In the genomic region with DNA sequence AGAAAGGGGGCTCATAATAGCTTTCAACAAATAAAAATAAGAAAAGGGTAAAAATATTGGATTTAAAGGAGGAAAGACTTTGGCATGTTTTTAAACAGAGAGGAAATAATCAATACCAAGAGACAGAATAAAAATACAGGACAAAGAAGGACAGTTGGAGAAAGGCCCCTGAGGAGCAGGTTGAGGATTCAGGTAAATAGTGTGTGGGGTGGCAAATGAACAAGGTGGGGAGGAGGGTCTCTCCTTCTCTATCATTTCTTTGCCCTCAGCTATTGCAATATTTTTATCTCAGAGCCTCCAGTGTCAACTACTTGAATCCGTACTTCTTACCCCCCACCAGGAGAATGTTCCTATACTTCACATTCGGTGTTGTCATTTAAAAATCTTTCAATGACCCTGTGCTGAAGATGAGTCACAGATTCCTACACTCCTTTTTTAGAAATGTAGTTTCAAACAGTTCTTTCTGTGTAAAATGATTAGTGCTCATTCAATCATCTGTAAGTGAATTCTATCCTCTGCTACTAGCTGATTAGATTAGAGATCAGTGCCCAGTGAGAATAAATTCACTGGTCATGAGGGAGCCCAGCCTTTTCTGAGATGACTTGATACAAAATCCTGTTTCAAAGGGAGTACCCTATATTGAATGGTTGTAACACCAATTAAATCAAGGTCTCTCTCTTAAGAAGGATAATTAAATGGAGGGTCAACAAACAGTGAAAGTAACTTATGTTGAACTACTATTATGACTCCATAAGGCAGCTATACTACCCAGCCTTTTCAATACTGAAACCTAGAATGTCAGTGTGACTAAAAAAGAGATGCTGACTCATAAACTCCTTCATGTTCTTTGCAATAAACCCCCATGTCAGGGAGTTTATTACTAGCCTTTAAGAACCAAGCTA, we compare ENCODE assay signal across 1 cellular context.
A peak's percentile ranks its signal among the peaks of the same experiment; 100 is the strongest.
TF ChIP-seq lines count a peak whose summit lies in the region.

No MANE protein-coding gene starts in this region.

TF ChIP-seq in HEK293, 187 proteins besides CTCF, POLR2A, EP300 and RAD21 (continued from another document):
- TF ChIP-seq ZNF692 (tag by site-specific recombination; IDR thresholded peaks at IDR 0.05) (no peak), ZNF114 (tag by site-specific recombination; IDR thresholded peaks at IDR 0.05) (no peak), ZSCAN30 (tag by site-specific recombination; IDR thresholded peaks at IDR 0.05) (no peak), ZBTB44 (tag by site-specific recombination; IDR thresholded peaks at IDR 0.05) (no peak), ZNF76 (tag by site-specific recombination; IDR thresholded peaks at IDR 0.05; ENCODE audit: borderline replicate concordance, low read depth) (no peak), ZNF558 (tag by site-specific recombination; IDR thresholded peaks at IDR 0.05) (no peak), SP7 (tag by site-specific recombination; IDR thresholded peaks at IDR 0.05) (peak; percentile 34; the same call in 1 of the 2 replicates), BCL11A (tag by site-specific recombination; IDR thresholded peaks at IDR 0.05; ENCODE audit: low read depth) (no peak), WT1 (tag by site-specific recombination; IDR thresholded peaks at IDR 0.05) (peak; percentile 86), ZNF776 (tag by site-specific recombination; IDR thresholded peaks at IDR 0.05; ENCODE audit: borderline replicate concordance) (no peak), MZF1 (tag by site-specific recombination; IDR thresholded peaks at IDR 0.05; ENCODE audit: borderline replicate concordance) (no peak), ZNF133 (tag by site-specific recombination; IDR thresholded peaks at IDR 0.05) (no peak), ZFP3 (tag by site-specific recombination; IDR thresholded peaks at IDR 0.05; ENCODE audit: low read depth) (no peak), KLF9 (tag by site-specific recombination; IDR thresholded peaks at IDR 0.05; ENCODE audit: low read depth) (no peak), ZNF768 (tag by site-specific recombination; IDR thresholded peaks at IDR 0.05) (no peak), PRDM2 (tag by site-specific recombination; IDR thresholded peaks at IDR 0.05; ENCODE audit: borderline replicate concordance) (no peak), GLIS2 (tag by site-specific recombination; IDR thresholded peaks at IDR 0.05) (no peak), ZNF274 (IDR thresholded peaks at IDR 0.05; ENCODE audit: low read length) (no peak), ZNF274 (tag by site-specific recombination; IDR thresholded peaks at IDR 0.05; ENCODE audit: borderline replicate concordance) (no peak), ZNF560 (tag by site-specific recombination; IDR thresholded peaks at IDR 0.05; ENCODE audit: borderline replicate concordance) (no peak), ZNF626 (tag by site-specific recombination; IDR thresholded peaks at IDR 0.05) (no peak), ZNF610 (tag by site-specific recombination; IDR thresholded peaks at IDR 0.05; ENCODE audit: borderline replicate concordance) (no peak), GLIS1 (tag by site-specific recombination; IDR thresholded peaks at IDR 0.05) (peak; percentile 83), FEZF1 (tag by site-specific recombination; IDR thresholded peaks at IDR 0.05) (no peak)
- TF ChIP-seq, protein P1, sequence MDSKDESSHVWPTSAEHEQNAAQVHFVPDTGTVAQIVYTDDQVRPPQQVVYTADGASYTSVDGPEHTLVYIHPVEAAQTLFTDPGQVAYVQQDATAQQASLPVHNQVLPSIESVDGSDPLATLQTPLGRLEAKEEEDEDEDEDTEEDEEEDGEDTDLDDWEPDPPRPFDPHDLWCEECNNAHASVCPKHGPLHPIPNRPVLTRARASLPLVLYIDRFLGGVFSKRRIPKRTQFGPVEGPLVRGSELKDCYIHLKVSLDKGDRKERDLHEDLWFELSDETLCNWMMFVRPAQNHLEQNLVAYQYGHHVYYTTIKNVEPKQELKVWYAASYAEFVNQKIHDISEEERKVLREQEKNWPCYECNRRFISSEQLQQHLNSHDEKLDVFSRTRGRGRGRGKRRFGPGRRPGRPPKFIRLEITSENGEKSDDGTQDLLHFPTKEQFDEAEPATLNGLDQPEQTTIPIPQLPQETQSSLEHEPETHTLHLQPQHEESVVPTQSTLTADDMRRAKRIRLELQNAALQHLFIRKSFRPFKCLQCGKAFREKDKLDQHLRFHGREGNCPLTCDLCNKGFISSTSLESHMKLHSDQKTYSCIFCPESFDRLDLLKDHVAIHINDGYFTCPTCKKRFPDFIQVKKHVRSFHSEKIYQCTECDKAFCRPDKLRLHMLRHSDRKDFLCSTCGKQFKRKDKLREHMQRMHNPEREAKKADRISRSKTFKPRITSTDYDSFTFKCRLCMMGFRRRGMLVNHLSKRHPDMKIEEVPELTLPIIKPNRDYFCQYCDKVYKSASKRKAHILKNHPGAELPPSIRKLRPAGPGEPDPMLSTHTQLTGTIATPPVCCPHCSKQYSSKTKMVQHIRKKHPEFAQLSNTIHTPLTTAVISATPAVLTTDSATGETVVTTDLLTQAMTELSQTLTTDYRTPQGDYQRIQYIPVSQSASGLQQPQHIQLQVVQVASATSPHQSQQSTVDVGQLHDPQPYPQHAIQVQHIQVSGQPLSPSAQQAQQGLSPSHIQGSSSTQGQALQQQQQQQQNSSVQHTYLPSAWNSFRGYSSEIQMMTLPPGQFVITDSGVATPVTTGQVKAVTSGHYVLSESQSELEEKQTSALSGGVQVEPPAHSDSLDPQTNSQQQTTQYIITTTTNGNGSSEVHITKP (tag by site-specific recombination; IDR thresholded peaks at IDR 0.05) = no peak
- TF ChIP-seq, protein P2, sequence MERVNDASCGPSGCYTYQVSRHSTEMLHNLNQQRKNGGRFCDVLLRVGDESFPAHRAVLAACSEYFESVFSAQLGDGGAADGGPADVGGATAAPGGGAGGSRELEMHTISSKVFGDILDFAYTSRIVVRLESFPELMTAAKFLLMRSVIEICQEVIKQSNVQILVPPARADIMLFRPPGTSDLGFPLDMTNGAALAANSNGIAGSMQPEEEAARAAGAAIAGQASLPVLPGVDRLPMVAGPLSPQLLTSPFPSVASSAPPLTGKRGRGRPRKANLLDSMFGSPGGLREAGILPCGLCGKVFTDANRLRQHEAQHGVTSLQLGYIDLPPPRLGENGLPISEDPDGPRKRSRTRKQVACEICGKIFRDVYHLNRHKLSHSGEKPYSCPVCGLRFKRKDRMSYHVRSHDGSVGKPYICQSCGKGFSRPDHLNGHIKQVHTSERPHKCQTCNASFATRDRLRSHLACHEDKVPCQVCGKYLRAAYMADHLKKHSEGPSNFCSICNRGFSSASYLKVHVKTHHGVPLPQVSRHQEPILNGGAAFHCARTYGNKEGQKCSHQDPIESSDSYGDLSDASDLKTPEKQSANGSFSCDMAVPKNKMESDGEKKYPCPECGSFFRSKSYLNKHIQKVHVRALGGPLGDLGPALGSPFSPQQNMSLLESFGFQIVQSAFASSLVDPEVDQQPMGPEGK (tag by site-specific recombination; IDR thresholded peaks at IDR 0.05) = no peak
- TF ChIP-seq, protein P3, sequence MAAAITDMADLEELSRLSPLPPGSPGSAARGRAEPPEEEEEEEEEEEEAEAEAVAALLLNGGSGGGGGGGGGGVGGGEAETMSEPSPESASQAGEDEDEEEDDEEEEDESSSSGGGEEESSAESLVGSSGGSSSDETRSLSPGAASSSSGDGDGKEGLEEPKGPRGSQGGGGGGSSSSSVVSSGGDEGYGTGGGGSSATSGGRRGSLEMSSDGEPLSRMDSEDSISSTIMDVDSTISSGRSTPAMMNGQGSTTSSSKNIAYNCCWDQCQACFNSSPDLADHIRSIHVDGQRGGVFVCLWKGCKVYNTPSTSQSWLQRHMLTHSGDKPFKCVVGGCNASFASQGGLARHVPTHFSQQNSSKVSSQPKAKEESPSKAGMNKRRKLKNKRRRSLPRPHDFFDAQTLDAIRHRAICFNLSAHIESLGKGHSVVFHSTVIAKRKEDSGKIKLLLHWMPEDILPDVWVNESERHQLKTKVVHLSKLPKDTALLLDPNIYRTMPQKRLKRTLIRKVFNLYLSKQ (tag by site-specific recombination; IDR thresholded peaks at IDR 0.05; ENCODE audit: borderline replicate concordance) = no peak
- TF ChIP-seq, protein P4, sequence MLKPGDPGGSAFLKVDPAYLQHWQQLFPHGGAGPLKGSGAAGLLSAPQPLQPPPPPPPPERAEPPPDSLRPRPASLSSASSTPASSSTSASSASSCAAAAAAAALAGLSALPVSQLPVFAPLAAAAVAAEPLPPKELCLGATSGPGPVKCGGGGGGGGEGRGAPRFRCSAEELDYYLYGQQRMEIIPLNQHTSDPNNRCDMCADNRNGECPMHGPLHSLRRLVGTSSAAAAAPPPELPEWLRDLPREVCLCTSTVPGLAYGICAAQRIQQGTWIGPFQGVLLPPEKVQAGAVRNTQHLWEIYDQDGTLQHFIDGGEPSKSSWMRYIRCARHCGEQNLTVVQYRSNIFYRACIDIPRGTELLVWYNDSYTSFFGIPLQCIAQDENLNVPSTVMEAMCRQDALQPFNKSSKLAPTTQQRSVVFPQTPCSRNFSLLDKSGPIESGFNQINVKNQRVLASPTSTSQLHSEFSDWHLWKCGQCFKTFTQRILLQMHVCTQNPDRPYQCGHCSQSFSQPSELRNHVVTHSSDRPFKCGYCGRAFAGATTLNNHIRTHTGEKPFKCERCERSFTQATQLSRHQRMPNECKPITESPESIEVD (tag by site-specific recombination; IDR thresholded peaks at IDR 0.05) = 0 out of 2 replicates have a peak, but pooled peaks have one; percentile 28
